Comparison of ENCODE assay signal across 1 cellular context in genomic region chr19:38695319-38695683, GRCh38.
A peak's percentile ranks its signal among the peaks of the same experiment; 100 is the strongest.
TF ChIP-seq lines count a peak whose summit lies in the region.

No MANE protein-coding gene starts in this region.

TF ChIP-seq in HepG2, 621 proteins besides CTCF, POLR2A, EP300 and RAD21:
- TF ChIP-seq, protein P1, sequence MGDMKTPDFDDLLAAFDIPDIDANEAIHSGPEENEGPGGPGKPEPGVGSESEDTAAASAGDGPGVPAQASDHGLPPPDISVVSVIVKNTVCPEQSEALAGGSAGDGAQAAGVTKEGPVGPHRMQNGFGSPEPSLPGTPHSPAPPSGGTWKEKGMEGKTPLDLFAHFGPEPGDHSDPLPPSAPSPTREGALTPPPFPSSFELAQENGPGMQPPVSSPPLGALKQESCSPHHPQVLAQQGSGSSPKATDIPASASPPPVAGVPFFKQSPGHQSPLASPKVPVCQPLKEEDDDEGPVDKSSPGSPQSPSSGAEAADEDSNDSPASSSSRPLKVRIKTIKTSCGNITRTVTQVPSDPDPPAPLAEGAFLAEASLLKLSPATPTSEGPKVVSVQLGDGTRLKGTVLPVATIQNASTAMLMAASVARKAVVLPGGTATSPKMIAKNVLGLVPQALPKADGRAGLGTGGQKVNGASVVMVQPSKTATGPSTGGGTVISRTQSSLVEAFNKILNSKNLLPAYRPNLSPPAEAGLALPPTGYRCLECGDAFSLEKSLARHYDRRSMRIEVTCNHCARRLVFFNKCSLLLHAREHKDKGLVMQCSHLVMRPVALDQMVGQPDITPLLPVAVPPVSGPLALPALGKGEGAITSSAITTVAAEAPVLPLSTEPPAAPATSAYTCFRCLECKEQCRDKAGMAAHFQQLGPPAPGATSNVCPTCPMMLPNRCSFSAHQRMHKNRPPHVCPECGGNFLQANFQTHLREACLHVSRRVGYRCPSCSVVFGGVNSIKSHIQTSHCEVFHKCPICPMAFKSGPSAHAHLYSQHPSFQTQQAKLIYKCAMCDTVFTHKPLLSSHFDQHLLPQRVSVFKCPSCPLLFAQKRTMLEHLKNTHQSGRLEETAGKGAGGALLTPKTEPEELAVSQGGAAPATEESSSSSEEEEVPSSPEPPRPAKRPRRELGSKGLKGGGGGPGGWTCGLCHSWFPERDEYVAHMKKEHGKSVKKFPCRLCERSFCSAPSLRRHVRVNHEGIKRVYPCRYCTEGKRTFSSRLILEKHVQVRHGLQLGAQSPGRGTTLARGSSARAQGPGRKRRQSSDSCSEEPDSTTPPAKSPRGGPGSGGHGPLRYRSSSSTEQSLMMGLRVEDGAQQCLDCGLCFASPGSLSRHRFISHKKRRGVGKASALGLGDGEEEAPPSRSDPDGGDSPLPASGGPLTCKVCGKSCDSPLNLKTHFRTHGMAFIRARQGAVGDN (CRISPR knock-in tag; IDR thresholded peaks at IDR 0.05) = 0 out of 2 replicates have a peak, but pooled peaks have one; percentile 18
- no peak for TF ChIP-seq SNAPC5 (CRISPR knock-in tag; IDR thresholded peaks at IDR 0.05; ENCODE audit: borderline replicate concordance)
